1 cellular context compared by ENCODE assay signal in genomic region chr12:69501154-69501895, GRCh38.
TF ChIP-seq lines count a peak whose summit lies in the region.

No MANE protein-coding gene starts in this region.

TF ChIP-seq in IMR-90, 13 proteins besides CTCF, POLR2A, EP300 and RAD21:
- TF ChIP-seq NFE2L2 (IDR thresholded peaks at IDR 0.05; ENCODE audit: low read depth, low read length) (no peak), CEBPB (IDR thresholded peaks at IDR 0.05; ENCODE audit: low read depth, low read length) (0 out of 2 replicates have a peak, but pooled peaks have one; percentile 5)
